In the genomic region with DNA sequence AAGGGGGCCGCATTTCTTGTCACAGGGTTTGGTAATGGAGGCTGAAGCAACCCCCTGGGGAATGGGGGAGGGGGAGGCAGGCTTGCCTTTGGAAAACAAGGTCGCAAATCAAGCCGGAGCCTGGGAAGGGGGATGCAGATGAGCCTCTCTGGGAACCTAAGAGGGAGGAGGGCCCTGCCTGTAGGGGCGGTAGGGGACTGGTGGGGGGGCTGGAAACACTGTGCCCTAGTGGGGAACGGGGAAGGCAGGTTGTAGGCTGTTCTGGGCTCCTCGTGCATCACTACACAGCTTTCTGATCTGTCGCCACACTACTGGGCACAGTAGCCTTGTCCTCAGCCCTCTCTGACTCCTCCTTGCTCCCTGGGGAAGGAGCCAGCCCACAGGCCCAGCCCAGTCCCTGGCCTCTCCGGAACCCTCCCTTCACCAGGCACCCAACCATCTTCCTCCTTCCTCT, we compare ENCODE assay signal across 2 cellular contexts.
TF ChIP-seq lines count a peak whose summit lies in the region.

No MANE protein-coding gene starts in this region.

TF ChIP-seq in IMR-90, 13 proteins besides CTCF, POLR2A, EP300 and RAD21:
- no peak for TF ChIP-seq USF2 (IDR thresholded peaks at IDR 0.05; ENCODE audit: low read depth, low read length)
- no peak for TF ChIP-seq MAZ (IDR thresholded peaks at IDR 0.05; ENCODE audit: borderline replicate concordance, low read depth, low read length)
- no peak for TF ChIP-seq MAFK (IDR thresholded peaks at IDR 0.05; ENCODE audit: low read depth, low read length)
- no peak for TF ChIP-seq NFE2L2 (IDR thresholded peaks at IDR 0.05; ENCODE audit: low read depth, low read length)
- no peak for TF ChIP-seq CEBPB (IDR thresholded peaks at IDR 0.05; ENCODE audit: low read depth, low read length)
- TF ChIP-seq BHLHE40 (IDR thresholded peaks at IDR 0.05; ENCODE audit: low read depth, low read length), result no peak
- no peak for TF ChIP-seq ELK1 (IDR thresholded peaks at IDR 0.05; ENCODE audit: borderline replicate concordance, low read depth, low read length)
- no peak for TF ChIP-seq RFX5 (IDR thresholded peaks at IDR 0.05; ENCODE audit: low read depth, low read length)
- TF ChIP-seq SMC3 (IDR thresholded peaks at IDR 0.05; ENCODE audit: low read depth, low read length), result no peak
- no peak for TF ChIP-seq RCOR1 (IDR thresholded peaks at IDR 0.05; ENCODE audit: insufficient replicate concordance, low read length)

TF ChIP-seq in WTC11, 78 proteins besides CTCF, POLR2A, EP300 and RAD21:
- TF ChIP-seq, protein P1, sequence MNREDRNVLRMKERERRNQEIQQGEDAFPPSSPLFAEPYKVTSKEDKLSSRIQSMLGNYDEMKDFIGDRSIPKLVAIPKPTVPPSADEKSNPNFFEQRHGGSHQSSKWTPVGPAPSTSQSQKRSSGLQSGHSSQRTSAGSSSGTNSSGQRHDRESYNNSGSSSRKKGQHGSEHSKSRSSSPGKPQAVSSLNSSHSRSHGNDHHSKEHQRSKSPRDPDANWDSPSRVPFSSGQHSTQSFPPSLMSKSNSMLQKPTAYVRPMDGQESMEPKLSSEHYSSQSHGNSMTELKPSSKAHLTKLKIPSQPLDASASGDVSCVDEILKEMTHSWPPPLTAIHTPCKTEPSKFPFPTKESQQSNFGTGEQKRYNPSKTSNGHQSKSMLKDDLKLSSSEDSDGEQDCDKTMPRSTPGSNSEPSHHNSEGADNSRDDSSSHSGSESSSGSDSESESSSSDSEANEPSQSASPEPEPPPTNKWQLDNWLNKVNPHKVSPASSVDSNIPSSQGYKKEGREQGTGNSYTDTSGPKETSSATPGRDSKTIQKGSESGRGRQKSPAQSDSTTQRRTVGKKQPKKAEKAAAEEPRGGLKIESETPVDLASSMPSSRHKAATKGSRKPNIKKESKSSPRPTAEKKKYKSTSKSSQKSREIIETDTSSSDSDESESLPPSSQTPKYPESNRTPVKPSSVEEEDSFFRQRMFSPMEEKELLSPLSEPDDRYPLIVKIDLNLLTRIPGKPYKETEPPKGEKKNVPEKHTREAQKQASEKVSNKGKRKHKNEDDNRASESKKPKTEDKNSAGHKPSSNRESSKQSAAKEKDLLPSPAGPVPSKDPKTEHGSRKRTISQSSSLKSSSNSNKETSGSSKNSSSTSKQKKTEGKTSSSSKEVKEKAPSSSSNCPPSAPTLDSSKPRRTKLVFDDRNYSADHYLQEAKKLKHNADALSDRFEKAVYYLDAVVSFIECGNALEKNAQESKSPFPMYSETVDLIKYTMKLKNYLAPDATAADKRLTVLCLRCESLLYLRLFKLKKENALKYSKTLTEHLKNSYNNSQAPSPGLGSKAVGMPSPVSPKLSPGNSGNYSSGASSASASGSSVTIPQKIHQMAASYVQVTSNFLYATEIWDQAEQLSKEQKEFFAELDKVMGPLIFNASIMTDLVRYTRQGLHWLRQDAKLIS (CRISPR knock-in tag; IDR thresholded peaks at IDR 0.05; ENCODE audit: borderline replicate concordance), result no peak
- peak; percentile 46; the same call in 1 of the 2 replicates for TF ChIP-seq FOXK1 (CRISPR knock-in tag; IDR thresholded peaks at IDR 0.05)
- no peak for TF ChIP-seq MXD4 (CRISPR knock-in tag; IDR thresholded peaks at IDR 0.05; ENCODE audit: borderline replicate concordance)
- peak; percentile 91 for TF ChIP-seq ZNF121 (CRISPR knock-in tag; IDR thresholded peaks at IDR 0.05)
- 0 out of 2 replicates have a peak, but pooled peaks have one; percentile 20 for TF ChIP-seq TP53 (CRISPR knock-in tag; IDR thresholded peaks at IDR 0.05)
- no peak for TF ChIP-seq FOXP1 (CRISPR knock-in tag; IDR thresholded peaks at IDR 0.05; ENCODE audit: borderline replicate concordance)
- TF ChIP-seq, protein P2, sequence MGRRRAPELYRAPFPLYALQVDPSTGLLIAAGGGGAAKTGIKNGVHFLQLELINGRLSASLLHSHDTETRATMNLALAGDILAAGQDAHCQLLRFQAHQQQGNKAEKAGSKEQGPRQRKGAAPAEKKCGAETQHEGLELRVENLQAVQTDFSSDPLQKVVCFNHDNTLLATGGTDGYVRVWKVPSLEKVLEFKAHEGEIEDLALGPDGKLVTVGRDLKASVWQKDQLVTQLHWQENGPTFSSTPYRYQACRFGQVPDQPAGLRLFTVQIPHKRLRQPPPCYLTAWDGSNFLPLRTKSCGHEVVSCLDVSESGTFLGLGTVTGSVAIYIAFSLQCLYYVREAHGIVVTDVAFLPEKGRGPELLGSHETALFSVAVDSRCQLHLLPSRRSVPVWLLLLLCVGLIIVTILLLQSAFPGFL (CRISPR knock-in tag; IDR thresholded peaks at IDR 0.05; ENCODE audit: borderline replicate concordance), result no peak
- TF ChIP-seq, protein P3, sequence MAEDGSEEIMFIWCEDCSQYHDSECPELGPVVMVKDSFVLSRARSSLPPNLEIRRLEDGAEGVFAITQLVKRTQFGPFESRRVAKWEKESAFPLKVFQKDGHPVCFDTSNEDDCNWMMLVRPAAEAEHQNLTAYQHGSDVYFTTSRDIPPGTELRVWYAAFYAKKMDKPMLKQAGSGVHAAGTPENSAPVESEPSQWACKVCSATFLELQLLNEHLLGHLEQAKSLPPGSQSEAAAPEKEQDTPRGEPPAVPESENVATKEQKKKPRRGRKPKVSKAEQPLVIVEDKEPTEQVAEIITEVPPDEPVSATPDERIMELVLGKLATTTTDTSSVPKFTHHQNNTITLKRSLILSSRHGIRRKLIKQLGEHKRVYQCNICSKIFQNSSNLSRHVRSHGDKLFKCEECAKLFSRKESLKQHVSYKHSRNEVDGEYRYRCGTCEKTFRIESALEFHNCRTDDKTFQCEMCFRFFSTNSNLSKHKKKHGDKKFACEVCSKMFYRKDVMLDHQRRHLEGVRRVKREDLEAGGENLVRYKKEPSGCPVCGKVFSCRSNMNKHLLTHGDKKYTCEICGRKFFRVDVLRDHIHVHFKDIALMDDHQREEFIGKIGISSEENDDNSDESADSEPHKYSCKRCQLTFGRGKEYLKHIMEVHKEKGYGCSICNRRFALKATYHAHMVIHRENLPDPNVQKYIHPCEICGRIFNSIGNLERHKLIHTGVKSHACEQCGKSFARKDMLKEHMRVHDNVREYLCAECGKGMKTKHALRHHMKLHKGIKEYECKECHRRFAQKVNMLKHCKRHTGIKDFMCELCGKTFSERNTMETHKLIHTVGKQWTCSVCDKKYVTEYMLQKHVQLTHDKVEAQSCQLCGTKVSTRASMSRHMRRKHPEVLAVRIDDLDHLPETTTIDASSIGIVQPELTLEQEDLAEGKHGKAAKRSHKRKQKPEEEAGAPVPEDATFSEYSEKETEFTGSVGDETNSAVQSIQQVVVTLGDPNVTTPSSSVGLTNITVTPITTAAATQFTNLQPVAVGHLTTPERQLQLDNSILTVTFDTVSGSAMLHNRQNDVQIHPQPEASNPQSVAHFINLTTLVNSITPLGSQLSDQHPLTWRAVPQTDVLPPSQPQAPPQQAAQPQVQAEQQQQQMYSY (CRISPR knock-in tag; IDR thresholded peaks at IDR 0.05), result peak; percentile 39; the same call in 1 of the 2 replicates
- no peak for TF ChIP-seq CBFB (CRISPR knock-in tag; IDR thresholded peaks at IDR 0.05; ENCODE audit: low read depth)
- no peak for TF ChIP-seq ESRRA (CRISPR knock-in tag; IDR thresholded peaks at IDR 0.05; ENCODE audit: borderline replicate concordance)
